Comparison of ENCODE assay signal across 8 cellular contexts in genomic region chr1:45303582-45304310, GRCh38. TPM values are rescaled to one million over a fixed set of nuclear protein-coding genes. Genes with fewer than 3 reads are reported as not detected.
DNase-seq lines count a peak whose midpoint lies in the region; TF ChIP-seq lines count a peak whose summit lies in the region.

No MANE protein-coding gene starts in this region.

- in situ Hi-C loops in SK-MEL-5 (cut with HindIII; ENCODE audit: low pct_unique_long_range_greater_than_20kb, low sequenced_read_pairs) = no loop called here

- peak overlapping the region; percentile 73; the same call in 1 of the 2 replicates for H3K4me3 ChIP-seq in GM08714 (ENCODE audit: low read length)
- peak overlapping the region; percentile 48 for H3K4me3 ChIP-seq in HFF-Myc (replicated peaks; ENCODE audit: low read depth, low read length)

- peak; percentile 57 for TF ChIP-seq CTCF in HFF-Myc (IDR thresholded peaks at IDR 0.05; ENCODE audit: low read depth, low read length, missing control alignments)

- peak; percentile 78 for DNase-seq in HFF-Myc (ENCODE audit: extremely low read depth, low read depth)
- DNase-seq in NAMALWA (ENCODE audit: low spot score) = peak; percentile 95
- peak; percentile 95 for DNase-seq in SK-MEL-5 (ENCODE audit: low read depth, low spot score)
- peak; percentile 98 for DNase-seq in activated naive CD4-positive, alpha-beta T cell treated with anti-CD3 and anti-CD28 coated beads, Interleukin-2, amount 50 U/mL, for 16 hours
- peak; percentile 64 for DNase-seq in glomerular endothelial cell (ENCODE audit: extremely low read depth, low read depth, low spot score)
- DNase-seq in occipital lobe (lab: John Stamatoyannopoulos, UW) = peak; percentile 99

- peak overlapping the region; percentile 91 for H3K27ac ChIP-seq in temporal lobe (ENCODE audit: low read depth, low read length)

RNA-seq across cellular contexts. Expression of gene HPDL, which starts 22.9 kb away (rescaled TPM):
- total RNA-seq in SK-MEL-5 (2014; rRNA removed; shearing (Covaris generic)) = not detected in 2 replicates
- 0.13 TPM in 1 of 2 replicates, not detected in the other for polyA plus RNA-seq in SK-MEL-5 (2015; cell fraction: cytosol; rRNA removed)
- not detected in 2 replicates for polyA plus RNA-seq in SK-MEL-5 (2015; cell fraction: nucleus; rRNA removed)
- 0.24 and 2.1 TPM in 2 replicates for total RNA-seq in glomerular endothelial cell
- total RNA-seq in occipital lobe = 0.62 TPM
- 1.7 TPM for total RNA-seq in temporal lobe

RNA-seq across cellular contexts. Expression of gene TOE1, which starts 36.2 kb away (rescaled TPM):
- total RNA-seq in SK-MEL-5 (2014; rRNA removed; shearing (Covaris generic)) = 10.5 and 13.5 TPM in 2 replicates
- 15.1 and 15.8 TPM in 2 replicates for polyA plus RNA-seq in SK-MEL-5 (2015; cell fraction: cytosol; rRNA removed)
- polyA plus RNA-seq in SK-MEL-5 (2015; cell fraction: nucleus; rRNA removed) = 21.0 and 32.2 TPM in 2 replicates
- total RNA-seq in glomerular endothelial cell (11.0 TPM in 2 replicates), occipital lobe (5.1 TPM), temporal lobe (4.4 TPM)

RNA-seq across cellular contexts. Expression of gene MUTYH, which starts 36.5 kb away (rescaled TPM):
- 12.4 and 13.0 TPM in 2 replicates for total RNA-seq in SK-MEL-5 (2014; rRNA removed; shearing (Covaris generic))
- polyA plus RNA-seq in SK-MEL-5 (2015; cell fraction: cytosol; rRNA removed) = 14.0 and 14.8 TPM in 2 replicates
- polyA plus RNA-seq in SK-MEL-5 (2015; cell fraction: nucleus; rRNA removed) = 168 and 169 TPM in 2 replicates
- total RNA-seq in glomerular endothelial cell (8.0 and 12.8 TPM in 2 replicates), occipital lobe (23.2 TPM), temporal lobe (15.0 TPM)

Comparison
In these comparisons a context has a peak if more than half of its experiments do, and no peak if none do; other contexts are left out.
1. Peak in every context shown above with its lines: DNase-seq, H3K4me3 ChIP-seq and H3K27ac ChIP-seq.